Comparison of ENCODE assay signal across 8 cellular contexts in genomic region chr1:116372186-116372585, GRCh38. TPM values are rescaled to one million over a fixed set of nuclear protein-coding genes. Genes with fewer than 3 reads are reported as not detected.
A peak's percentile ranks its signal among the peaks of the same experiment; 100 is the strongest.
DNase-seq lines count a peak whose midpoint lies in the region; ATAC-seq and TF ChIP-seq lines count a peak whose summit lies in the region.

No MANE protein-coding gene starts in this region.

- H3K36me3 Mint-ChIP-seq in immature natural killer cell, result no peaks in the 10 kb centered on the region

- peaks cover 19 to 44% (median 42%) of the 10 kb centered on the region in 4 donors for H3K4me1 ChIP-seq in stomach

- ATAC-seq in HG03175 (IDR thresholded peaks at IDR 0.05; ENCODE audit: unreplicated experiment) (no peak), HG02571 (IDR thresholded peaks at IDR 0.05; ENCODE audit: unreplicated experiment) (no peak)

- peak overlapping the region; percentile 91 to 95 (median 94) for H3K4me3 ChIP-seq in stomach

- intact Hi-C loops in stomach (cut with DNase I; ENCODE audit: low total_unique reads), result no loop called here

- H3K4me1 Mint-ChIP-seq in immature natural killer cell, result peaks cover 46% of the 10 kb centered on the region in 2 donors

- DNase-seq in NCI-H146 (lab: John Stamatoyannopoulos, UW), result peak; percentile 24
- DNase-seq in NCI-H146 treated with DMSO at 0.1 percent for 48 hours (lab: John Stamatoyannopoulos, UW; ENCODE audit: unreplicated experiment), result no peak
- no peak for DNase-seq in immature natural killer cell
- DNase-seq in stomach, result no peak
- DNase-seq in NCI-H82 treated with DMSO at 0.1 percent for 48 hours (lab: John Stamatoyannopoulos, UW; ENCODE audit: unreplicated experiment), result no peak

- H3K9me3 ChIP-seq in stomach, result no peaks in the 10 kb centered on the region

- no peak for TF ChIP-seq EP300 in stomach (IDR thresholded peaks at IDR 0.05)

- peaks cover 2 to 16% (median 5%) of the 10 kb centered on the region in 3 donors for H3K27me3 Mint-ChIP-seq in immature natural killer cell (ENCODE audit: low read depth in 3 of 3)

- peak overlapping the region; percentile 43 to 83 (median 78) for H3K27ac Mint-ChIP-seq in immature natural killer cell

- no peaks in the 10 kb centered on the region for H3K9me3 Mint-ChIP-seq in immature natural killer cell

- H3K27me3 ChIP-seq in stomach, result no peaks in the 10 kb centered on the region

- 18 to 27% (median 19%) methylated on average over 11 of the region's 11 CpGs for WGBS in stomach, 5 donors

- no peak for TF ChIP-seq POLR2A in stomach (IDR thresholded peaks at IDR 0.05)

- no peaks in the 10 kb centered on the region for H3K36me3 ChIP-seq in stomach

- peak overlapping the region; percentile 75 to 92 (median 76) for H3K4me3 Mint-ChIP-seq in immature natural killer cell

- no peak for TF ChIP-seq CTCF in stomach (IDR thresholded peaks at IDR 0.05)

- H3K27ac ChIP-seq in angular gyrus (ENCODE audit: low read depth, low read length) (peak overlapping the region; percentile 88), stomach (peak overlapping the region; percentile 97 to 100 (median 98))

RNA-seq across cellular contexts. Expression of gene ATP1A1, which starts 0.9 kb away (rescaled TPM):
- polyA plus RNA-seq in immature natural killer cell (10 to 100 TPM; 21.5 to 38.7 (median 24.2) TPM), stomach (100 to 1,000 TPM in 2 of 3 donors, 10 to 100 TPM in 1; 49.9 to 210 (median 110) TPM)
- 100 to 1,000 TPM; 103 to 576 (median 286) TPM for total RNA-seq in stomach
